ENCODE assay signal across 14 cellular contexts in genomic region chrX:9573282-9574106, GRCh38.
DNase-seq lines count a peak whose midpoint lies in the region; ATAC-seq lines count a peak whose summit lies in the region.
"Had no signal": no experiment of that assay in that cellular context is flagged by ENCODE, and none has a peak within 500 bp of the region (broad histone marks: within the 10 kb centered on the region; RNA-seq: fewer than 3 reads in every experiment).

No MANE protein-coding gene starts in this region.

- H3K4me3 ChIP-seq in mesenchymal stem cell (ENCODE audit: insufficient read depth in 1 of 2, low read depth in 1 of 2, low read length in 2 of 2): no peak overlapping the region
- H3K4me3 ChIP-seq: heart right ventricle, spleen had no signal

- peaks cover 5% of the 10 kb centered on the region for H3K36me3 Mint-ChIP-seq in activated T-cell treated with anti-CD3 and anti-CD28 coated beads, Interleukin-2, amount 50 U/mL, for 24 hours (ENCODE audit: low read depth)
- H3K36me3 Mint-ChIP-seq in T-helper 2 cell treated with Interferon-gamma antibody and Interleukin-4, amounts not matched to agents 5 μg/mL and 100 μg/mL, for 36 hours (ENCODE audit: low read depth): peaks cover 2% of the 10 kb centered on the region
- H3K36me3 Mint-ChIP-seq: stimulated activated effector memory CD8-positive, alpha-beta T cell treated with anti-CD3 and anti-CD28 coated beads, Interleukin-12 subunit alpha, Interleukin-12 subunit beta, amount 100 ng/mL, for 72 hours had no signal

- no peak overlapping the region for H3K4ac ChIP-seq in mesenchymal stem cell (ENCODE audit: low read depth in 1 of 2, low read length in 2 of 2)

- H2AK5ac ChIP-seq in mesenchymal stem cell (ENCODE audit: low read length, severe bottlenecking): no peak overlapping the region

- H3K27me3 ChIP-seq in mesenchymal stem cell (ENCODE audit: control insufficient read depth in 1 of 2, insufficient read depth in 1 of 2, low read length in 2 of 2): no peaks in the 10 kb centered on the region

- H3K14ac ChIP-seq in mesenchymal stem cell (ENCODE audit: low read length in 2 of 2): no peak overlapping the region

- no peak overlapping the region for H2BK12ac ChIP-seq in mesenchymal stem cell (ENCODE audit: low read length in 2 of 2)

- H3K36me3 ChIP-seq in mesenchymal stem cell (ENCODE audit: control insufficient read depth in 1 of 2, insufficient read depth in 2 of 2, low read depth in 1 of 2, low read length in 2 of 2): peaks cover 0 to 7% of the 10 kb centered on the region in 2 experiments
- H3K36me3 ChIP-seq: heart right ventricle, spleen had no signal

- H3K27ac Mint-ChIP-seq in activated T-cell treated with anti-CD3 and anti-CD28 coated beads, Interleukin-2, amount 50 U/mL, for 24 hours: no peak overlapping the region
- no peak overlapping the region for H3K27ac Mint-ChIP-seq in T-helper 2 cell treated with Interferon-gamma antibody and Interleukin-4, amounts not matched to agents 5 μg/mL and 100 μg/mL, for 36 hours
- H3K27ac Mint-ChIP-seq: stimulated activated effector memory CD8-positive, alpha-beta T cell treated with anti-CD3 and anti-CD28 coated beads, Interleukin-12 subunit alpha, Interleukin-12 subunit beta, amount 100 ng/mL, for 72 hours had no signal

- WGBS in mesenchymal stem cell: 83% methylated on average over 12 of the region's 12 CpGs

- H4K91ac ChIP-seq in mesenchymal stem cell (ENCODE audit: low read length): no peak overlapping the region

- H2BK15ac ChIP-seq in mesenchymal stem cell (ENCODE audit: low read depth, poor library complexity, severe bottlenecking): no peak overlapping the region

- H3K9ac ChIP-seq in mesenchymal stem cell (ENCODE audit: low read length): no peak overlapping the region

- H3K4me1 ChIP-seq in mesenchymal stem cell (ENCODE audit: control insufficient read depth, insufficient read depth, low read depth, low read length): peaks cover 18% of the 10 kb centered on the region

- peak; percentile 24 for DNase-seq in NCI-H774 (lab: John Stamatoyannopoulos, UW)
- no peak for DNase-seq in mesenchymal stem cell
- DNase-seq in activated T-cell treated with anti-CD3 and anti-CD28 coated beads, Interleukin-2, amount 50 U/mL, for 24 hours: no peak
- DNase-seq in COLO829 (ENCODE audit: low spot score): no peak
- DNase-seq in T-helper 2 cell treated with Interferon-gamma antibody and Interleukin-4, amounts not matched to agents 5 μg/mL and 100 μg/mL, for 36 hours (ENCODE audit: low spot score): no peak
- DNase-seq: activated CD4-positive, alpha-beta T cell treated with anti-CD3 and anti-CD28 coated beads, Interleukin-2, amount 50 U/mL, for 4 hours; activated naive CD8-positive, alpha-beta T cell treated with anti-CD3 and anti-CD28 coated beads for 36 hours; heart right ventricle; NCI-H1436; spleen had no signal

- no peaks in the 10 kb centered on the region for H3K9me3 ChIP-seq in mesenchymal stem cell (ENCODE audit: control insufficient read depth, low read length)
- H3K9me3 ChIP-seq: heart right ventricle, spleen had no signal

- ATAC-seq in GM18511 (IDR thresholded peaks at IDR 0.05; ENCODE audit: unreplicated experiment) (peak; percentile 49), HG02759 (IDR thresholded peaks at IDR 0.05; ENCODE audit: unreplicated experiment) (peak; percentile 49), GM18502 (IDR thresholded peaks at IDR 0.05; ENCODE audit: poor library complexity, unreplicated experiment) (no peak)
- ATAC-seq: heart right ventricle; stimulated activated effector memory CD8-positive, alpha-beta T cell treated with anti-CD3 and anti-CD28 coated beads, Interleukin-12 subunit alpha, Interleukin-12 subunit beta, amount 100 ng/mL, for 72 hours had no signal

- no peak overlapping the region for H4K8ac ChIP-seq in mesenchymal stem cell (ENCODE audit: low read length)

- no peak overlapping the region for H3K23ac ChIP-seq in mesenchymal stem cell (ENCODE audit: low read length in 2 of 2)

- H2AFZ ChIP-seq in mesenchymal stem cell (ENCODE audit: low read depth, low read length): no peak overlapping the region

- H3K18ac ChIP-seq in mesenchymal stem cell (ENCODE audit: low read depth in 1 of 2, low read length in 2 of 2): no peak overlapping the region

- no peak overlapping the region for H2BK120ac ChIP-seq in mesenchymal stem cell (ENCODE audit: low read depth, low read length)

- H2BK5ac ChIP-seq in mesenchymal stem cell (ENCODE audit: low read depth, low read length, poor library complexity, severe bottlenecking): no peak overlapping the region

- H3K9me3 Mint-ChIP-seq in activated T-cell treated with anti-CD3 and anti-CD28 coated beads, Interleukin-2, amount 50 U/mL, for 24 hours: no peaks in the 10 kb centered on the region
- no peaks in the 10 kb centered on the region for H3K9me3 Mint-ChIP-seq in T-helper 2 cell treated with Interferon-gamma antibody and Interleukin-4, amounts not matched to agents 5 μg/mL and 100 μg/mL, for 36 hours
- H3K9me3 Mint-ChIP-seq: activated naive CD8-positive, alpha-beta T cell treated with anti-CD3 and anti-CD28 coated beads for 36 hours; stimulated activated effector memory CD8-positive, alpha-beta T cell treated with anti-CD3 and anti-CD28 coated beads, Interleukin-12 subunit alpha, Interleukin-12 subunit beta, amount 100 ng/mL, for 72 hours had no signal

- peaks cover 8% of the 10 kb centered on the region for H3K79me1 ChIP-seq in mesenchymal stem cell (replicated peaks; ENCODE audit: low read length, poor library complexity, severe bottlenecking)

- peaks cover 17% of the 10 kb centered on the region for H3K4me1 Mint-ChIP-seq in activated T-cell treated with anti-CD3 and anti-CD28 coated beads, Interleukin-2, amount 50 U/mL, for 24 hours (ENCODE audit: low read depth)
- H3K4me1 Mint-ChIP-seq in T-helper 2 cell treated with Interferon-gamma antibody and Interleukin-4, amounts not matched to agents 5 μg/mL and 100 μg/mL, for 36 hours (ENCODE audit: low read depth): peaks cover 6% of the 10 kb centered on the region

- peak overlapping the region; percentile 9 for H3K27ac ChIP-seq in mesenchymal stem cell (ENCODE audit: low read length, poor library complexity, severe bottlenecking)
- H3K27ac ChIP-seq: heart right ventricle, spleen had no signal

- H3K27me3 Mint-ChIP-seq in activated T-cell treated with anti-CD3 and anti-CD28 coated beads, Interleukin-2, amount 50 U/mL, for 24 hours: peaks cover 4% of the 10 kb centered on the region
- H3K27me3 Mint-ChIP-seq in T-helper 2 cell treated with Interferon-gamma antibody and Interleukin-4, amounts not matched to agents 5 μg/mL and 100 μg/mL, for 36 hours (ENCODE audit: low read depth): no peaks in the 10 kb centered on the region
- H3K27me3 Mint-ChIP-seq: activated naive CD8-positive, alpha-beta T cell treated with anti-CD3 and anti-CD28 coated beads for 36 hours had no signal

- no peak overlapping the region for H3K4me2 ChIP-seq in mesenchymal stem cell (ENCODE audit: low read length, poor library complexity, severe bottlenecking)

- H3K4me3 Mint-ChIP-seq in activated T-cell treated with anti-CD3 and anti-CD28 coated beads, Interleukin-2, amount 50 U/mL, for 24 hours: no peak overlapping the region
- no peak overlapping the region for H3K4me3 Mint-ChIP-seq in T-helper 2 cell treated with Interferon-gamma antibody and Interleukin-4, amounts not matched to agents 5 μg/mL and 100 μg/mL, for 36 hours
- H3K4me3 Mint-ChIP-seq: activated naive CD8-positive, alpha-beta T cell treated with anti-CD3 and anti-CD28 coated beads for 36 hours; stimulated activated effector memory CD8-positive, alpha-beta T cell treated with anti-CD3 and anti-CD28 coated beads, Interleukin-12 subunit alpha, Interleukin-12 subunit beta, amount 100 ng/mL, for 72 hours had no signal
